1 cellular context compared by ENCODE assay signal in genomic region chr20:51767018-51767866, GRCh38.
TF ChIP-seq lines count a peak whose summit lies in the region.

No MANE protein-coding gene starts in this region.

TF ChIP-seq in HEK293, 187 proteins besides CTCF, POLR2A, EP300 and RAD21 (continued from another document and continues in another):
- no peak for TF ChIP-seq ZNF148 (tag by site-specific recombination; IDR thresholded peaks at IDR 0.05; ENCODE audit: borderline replicate concordance)
- TF ChIP-seq ZNF707 (tag by site-specific recombination; IDR thresholded peaks at IDR 0.05), result no peak
- peak; percentile 28; the same call in 1 of the 2 replicates for TF ChIP-seq KLF9 (tag by site-specific recombination; IDR thresholded peaks at IDR 0.05; ENCODE audit: low read depth)
- TF ChIP-seq ZXDB (tag by site-specific recombination; IDR thresholded peaks at IDR 0.05), result peak; percentile 85
- TF ChIP-seq ZSCAN23 (tag by site-specific recombination; IDR thresholded peaks at IDR 0.05), result no peak
- no peak for TF ChIP-seq ZNF843 (tag by site-specific recombination; IDR thresholded peaks at IDR 0.05)
- peak; percentile 58 for TF ChIP-seq ZNF335 (tag by site-specific recombination; conservative IDR thresholded peaks at IDR 0.05)
- TF ChIP-seq ZNF37A (tag by site-specific recombination; IDR thresholded peaks at IDR 0.05), result no peak
- no peak for TF ChIP-seq ZNF785 (tag by site-specific recombination; IDR thresholded peaks at IDR 0.05)
- no peak for TF ChIP-seq ZNF488 (tag by site-specific recombination; IDR thresholded peaks at IDR 0.05)
- TF ChIP-seq ZNF10 (tag by site-specific recombination; IDR thresholded peaks at IDR 0.05), result peak; percentile 82
- TF ChIP-seq ZNF214 (tag by site-specific recombination; IDR thresholded peaks at IDR 0.05; ENCODE audit: borderline replicate concordance), result no peak
- no peak for TF ChIP-seq ZNF660 (tag by site-specific recombination; IDR thresholded peaks at IDR 0.05)
- no peak; the same call in 1 of the 2 replicates for TF ChIP-seq BCL11B (tag by site-specific recombination; IDR thresholded peaks at IDR 0.05; ENCODE audit: low read depth)
- no peak; the same call in 1 of the 2 replicates for TF ChIP-seq ZNF600 (tag by site-specific recombination; IDR thresholded peaks at IDR 0.05)
- no peak for TF ChIP-seq ZNF239 (tag by site-specific recombination; IDR thresholded peaks at IDR 0.05)
- no peak for TF ChIP-seq ZBTB48 (tag by site-specific recombination; IDR thresholded peaks at IDR 0.05)
- no peak for TF ChIP-seq ZNF19 (tag by site-specific recombination; IDR thresholded peaks at IDR 0.05; ENCODE audit: low read depth)
- no peak for TF ChIP-seq ZBTB1 (tag by site-specific recombination; IDR thresholded peaks at IDR 0.05)
- no peak for TF ChIP-seq ZNF157 (tag by site-specific recombination; IDR thresholded peaks at IDR 0.05)
- no peak; the same call in 1 of the 2 replicates for TF ChIP-seq PRDM6 (tag by site-specific recombination; IDR thresholded peaks at IDR 0.05)
- TF ChIP-seq ZNF654 (tag by site-specific recombination; IDR thresholded peaks at IDR 0.05; ENCODE audit: low read depth), result no peak
- no peak for TF ChIP-seq ELK4 (IDR thresholded peaks at IDR 0.05; ENCODE audit: borderline replicate concordance, low read depth, low read length)
- TF ChIP-seq HOXD13 (CRISPR knock-in tag; IDR thresholded peaks at IDR 0.05; ENCODE audit: borderline replicate concordance), result no peak
- TF ChIP-seq ZNF248 (tag by site-specific recombination; IDR thresholded peaks at IDR 0.05), result no peak
- TF ChIP-seq YY1 (tag by site-specific recombination; IDR thresholded peaks at IDR 0.05), result peak; percentile 49
- no peak; the same call in none of the 2 replicates for TF ChIP-seq ZNF341 (tag by site-specific recombination; IDR thresholded peaks at IDR 0.05; ENCODE audit: low read depth)
- no peak for TF ChIP-seq ZNF394 (tag by site-specific recombination; IDR thresholded peaks at IDR 0.05; ENCODE audit: borderline replicate concordance)
- TF ChIP-seq ZNF624 (tag by site-specific recombination; IDR thresholded peaks at IDR 0.05), result no peak
- no peak for TF ChIP-seq AEBP2 (tag by site-specific recombination; IDR thresholded peaks at IDR 0.05; ENCODE audit: borderline replicate concordance)
- TF ChIP-seq ZNF76 (tag by site-specific recombination; IDR thresholded peaks at IDR 0.05; ENCODE audit: borderline replicate concordance, low read depth), result peak; percentile 45; the same call in 1 of the 2 replicates
- TF ChIP-seq ZNF768 (tag by site-specific recombination; IDR thresholded peaks at IDR 0.05), result no peak
- TF ChIP-seq ZFP37 (tag by site-specific recombination; IDR thresholded peaks at IDR 0.05), result no peak
- TF ChIP-seq TSHZ1 (tag by site-specific recombination; IDR thresholded peaks at IDR 0.05; ENCODE audit: borderline replicate concordance), result no peak
- no peak for TF ChIP-seq PBX3 (CRISPR knock-in tag; IDR thresholded peaks at IDR 0.05)
- TF ChIP-seq ZNF155 (tag by site-specific recombination; IDR thresholded peaks at IDR 0.05), result no peak
- no peak for TF ChIP-seq ZNF645 (tag by site-specific recombination; IDR thresholded peaks at IDR 0.05)
- no peak for TF ChIP-seq ZNF776 (tag by site-specific recombination; IDR thresholded peaks at IDR 0.05; ENCODE audit: borderline replicate concordance)
- TF ChIP-seq ZBTB7A (tag by site-specific recombination; IDR thresholded peaks at IDR 0.05; ENCODE audit: low read depth), result peak; percentile 82; the same call in 1 of the 2 replicates
- peak; percentile 64 for TF ChIP-seq KLF16 (tag by site-specific recombination; IDR thresholded peaks at IDR 0.05)
- no peak for TF ChIP-seq FEZF1 (tag by site-specific recombination; IDR thresholded peaks at IDR 0.05)
- no peak for TF ChIP-seq ZNF530 (tag by site-specific recombination; IDR thresholded peaks at IDR 0.05; ENCODE audit: low read depth)
- TF ChIP-seq SP7 (tag by site-specific recombination; IDR thresholded peaks at IDR 0.05), result no peak; the same call in 1 of the 2 replicates
- TF ChIP-seq REPIN1 (tag by site-specific recombination; IDR thresholded peaks at IDR 0.05; ENCODE audit: low read depth), result no peak
- TF ChIP-seq ZNF223 (tag by site-specific recombination; IDR thresholded peaks at IDR 0.05), result no peak
- peak; percentile 83 for TF ChIP-seq ZNF398 (tag by site-specific recombination; IDR thresholded peaks at IDR 0.05)
- no peak; the same call in 1 of the 2 replicates for TF ChIP-seq KLF8 (tag by site-specific recombination; IDR thresholded peaks at IDR 0.05)
- TF ChIP-seq ZNF677 (tag by site-specific recombination; IDR thresholded peaks at IDR 0.05), result no peak
- no peak for TF ChIP-seq ZNF416 (tag by site-specific recombination; IDR thresholded peaks at IDR 0.05)
- TF ChIP-seq ZNF121 (tag by site-specific recombination; IDR thresholded peaks at IDR 0.05), result no peak
- TF ChIP-seq ZNF112 (tag by site-specific recombination; IDR thresholded peaks at IDR 0.05), result no peak
- TF ChIP-seq ZNF514 (tag by site-specific recombination; IDR thresholded peaks at IDR 0.05), result no peak
- TF ChIP-seq HOXC10 (CRISPR knock-in tag; IDR thresholded peaks at IDR 0.05), result no peak
